12 cellular contexts compared by ENCODE assay signal in the genomic region with DNA sequence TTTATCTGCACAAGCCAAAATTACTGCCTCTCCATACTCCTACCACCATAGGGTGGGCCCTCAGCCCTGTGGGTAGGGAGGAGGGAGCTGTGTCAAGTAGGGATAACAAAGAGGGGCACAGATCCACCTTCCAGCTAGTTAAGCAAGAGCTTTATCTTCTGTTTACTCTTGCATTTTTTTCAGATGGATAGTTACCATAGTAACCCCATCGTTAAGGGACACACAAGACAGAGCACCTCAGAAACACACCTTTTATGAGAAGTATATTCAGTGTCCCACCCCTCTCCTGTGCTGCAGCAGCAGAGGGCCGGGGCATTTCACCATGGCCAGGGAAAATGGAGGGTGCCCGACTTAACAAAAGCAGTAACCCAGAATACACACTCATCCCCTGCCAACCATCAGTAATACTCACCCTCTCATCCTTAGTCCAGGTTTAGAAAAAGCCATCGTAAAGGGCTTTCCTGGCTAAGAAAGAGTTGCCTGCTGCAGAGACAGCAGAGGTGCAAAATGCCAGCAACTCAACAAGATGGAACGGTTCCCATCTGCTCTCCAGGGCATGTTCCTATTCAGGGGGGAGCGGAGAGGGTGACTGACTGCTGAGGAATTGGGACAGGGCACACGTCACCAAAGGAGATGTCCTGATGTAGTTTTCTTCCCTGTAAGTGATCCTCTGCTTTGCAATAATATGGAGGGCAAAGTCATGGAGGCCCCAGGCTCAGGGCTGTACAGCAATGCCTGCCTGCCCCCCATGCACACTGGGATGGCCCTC. TPM values are rescaled to one million over a fixed set of nuclear protein-coding genes. Genes with fewer than 3 reads are reported as not detected.
DNase-seq lines count a peak whose midpoint lies in the region; ATAC-seq and TF ChIP-seq lines count a peak whose summit lies in the region.
"Had no signal": no experiment of that assay in that cellular context is flagged by ENCODE, and none has a peak within 500 bp of the region (broad histone marks: within the 10 kb centered on the region; RNA-seq: fewer than 3 reads in every experiment).

No MANE protein-coding gene starts in this region.

- H3K36me3 Mint-ChIP-seq in Caco-2 (ENCODE audit: insufficient read depth, unreplicated experiment): peaks cover 74% of the 10 kb centered on the region
- peaks cover 25% of the 10 kb centered on the region for H3K36me3 Mint-ChIP-seq in mesothelial cell of epicardium

- H3K4me3 ChIP-seq in Caco-2 (ENCODE audit: low read depth, low read length): no peak overlapping the region
- H3K4me3 ChIP-seq: esophagus squamous epithelium, thoracic aorta had no signal

- DNase-seq in Caco-2 (peak in 1 of 2 experiments; percentile 46), HT-29 (ENCODE audit: low spot score) (peak; percentile 37), cerebellar cortex (ENCODE audit: low spot score) (peak; percentile 44), mesothelial cell of epicardium (ENCODE audit: low spot score in 2 of 2, unreplicated experiment in 2 of 2) (no peak), GM10266 (ENCODE audit: extremely low spot score) (no peak), midbrain (lab: John Stamatoyannopoulos, UW) (no peak)
- DNase-seq: activated CD4-positive, CD25-positive, alpha-beta regulatory T cell treated with anti-CD3 and anti-CD28 coated beads, Interleukin-2, amount 50 U/mL, for 72 hours; activated gamma-delta T cell; esophagus squamous epithelium; immature natural killer cell had no signal

- no peak for TF ChIP-seq CTCF in Caco-2 (IDR thresholded peaks at IDR 0.05; ENCODE audit: insufficient read depth in 1 of 2, low read depth in 1 of 2, low read length in 1 of 2, severe bottlenecking in 1 of 2, unreplicated experiment in 1 of 2)
- no peak for TF ChIP-seq CTCF in mesothelial cell of epicardium (IDR thresholded peaks at IDR 0.05; ENCODE audit: unreplicated experiment)
- TF ChIP-seq CTCF in GM10266 (IDR thresholded peaks at IDR 0.05; ENCODE audit: control insufficient read depth, insufficient read depth, low read depth, missing control alignments): no peak

- H3K9me3 ChIP-seq in Caco-2: no peaks in the 10 kb centered on the region
- H3K9me3 ChIP-seq: esophagus squamous epithelium, thoracic aorta had no signal

- H3K27me3 Mint-ChIP-seq in Caco-2 (ENCODE audit: insufficient read depth, unreplicated experiment) (no peaks in the 10 kb centered on the region), mesothelial cell of epicardium (ENCODE audit: low read depth) (no peaks in the 10 kb centered on the region)

- no TSS peak for BruUV-seq in Caco-2 (replicated peaks; lab: Mats Ljungman, UMichigan)

- POLR2A ChIA-PET in Caco-2 (lab: Charles Lee): interaction anchor here (0.5 kb wide), 1 partner anchor 10 kb away, joined by 3 read pairs; no protein-coding TSS in a partner anchor

- H3K4me3 Mint-ChIP-seq in Caco-2 (ENCODE audit: unreplicated experiment) (no peak overlapping the region), mesothelial cell of epicardium (no peak overlapping the region)
- H3K4me3 Mint-ChIP-seq: immature natural killer cell had no signal

- H3K27ac Mint-ChIP-seq in Caco-2 (ENCODE audit: unreplicated experiment) (peak overlapping the region; percentile 63), mesothelial cell of epicardium (peak overlapping the region; percentile 47)

- CTCF ChIA-PET in Caco-2 (lab: Charles Lee): no interaction called here

- no peaks in the 10 kb centered on the region for H3K9me3 Mint-ChIP-seq in Caco-2 (ENCODE audit: unreplicated experiment)
- H3K9me3 Mint-ChIP-seq in mesothelial cell of epicardium: no peaks in the 10 kb centered on the region
- H3K9me3 Mint-ChIP-seq: immature natural killer cell had no signal

- H3K27me3 ChIP-seq in Caco-2 (replicated peaks; ENCODE audit: control insufficient read depth, insufficient read depth, low read length): no peaks in the 10 kb centered on the region
- H3K27me3 ChIP-seq: esophagus squamous epithelium had no signal

- H3K36me3 ChIP-seq in Caco-2 (ENCODE audit: control insufficient read depth, insufficient read depth, low read length): peaks cover 10% of the 10 kb centered on the region
- H3K36me3 ChIP-seq: thoracic aorta had no signal

- H3K4me1 ChIP-seq in Caco-2: peaks cover 12% of the 10 kb centered on the region; the same call in 1 of the 2 replicates

- no peaks in the 10 kb centered on the region for H3K4me1 Mint-ChIP-seq in Caco-2 (ENCODE audit: low read depth, unreplicated experiment)
- H3K4me1 Mint-ChIP-seq in mesothelial cell of epicardium: peaks cover 47% of the 10 kb centered on the region

- intact Hi-C loops in Caco-2 (cut with micrococcal nuclease; ENCODE audit: unreplicated experiment): no loop called here

- ATAC-seq in GM21825 (IDR thresholded peaks at IDR 0.05; ENCODE audit: unreplicated experiment): no peak

RNA-seq across cellular contexts. Expression of a gene that starts 25.1 kb away (rescaled TPM):
- 236 and 269 TPM in 2 replicates for total RNA-seq in Caco-2 (2022)
- total RNA-seq in HT-29 (2014; rRNA removed; shearing (Covaris generic)): 566 and 576 TPM in 2 replicates
- 261 to 276 TPM (median 265 TPM) in 3 replicates for total RNA-seq in mesothelial cell of epicardium

Comparison
In these comparisons a context has a peak if more than half of its experiments do, and no peak if none do; other contexts are left out.
1. DNase-seq: peak in HT-29 (single experiment) and cerebellar cortex (single experiment); none in mesothelial cell of epicardium (0 of 2), GM10266 (single experiment) and midbrain (single experiment).